In the genomic region with DNA sequence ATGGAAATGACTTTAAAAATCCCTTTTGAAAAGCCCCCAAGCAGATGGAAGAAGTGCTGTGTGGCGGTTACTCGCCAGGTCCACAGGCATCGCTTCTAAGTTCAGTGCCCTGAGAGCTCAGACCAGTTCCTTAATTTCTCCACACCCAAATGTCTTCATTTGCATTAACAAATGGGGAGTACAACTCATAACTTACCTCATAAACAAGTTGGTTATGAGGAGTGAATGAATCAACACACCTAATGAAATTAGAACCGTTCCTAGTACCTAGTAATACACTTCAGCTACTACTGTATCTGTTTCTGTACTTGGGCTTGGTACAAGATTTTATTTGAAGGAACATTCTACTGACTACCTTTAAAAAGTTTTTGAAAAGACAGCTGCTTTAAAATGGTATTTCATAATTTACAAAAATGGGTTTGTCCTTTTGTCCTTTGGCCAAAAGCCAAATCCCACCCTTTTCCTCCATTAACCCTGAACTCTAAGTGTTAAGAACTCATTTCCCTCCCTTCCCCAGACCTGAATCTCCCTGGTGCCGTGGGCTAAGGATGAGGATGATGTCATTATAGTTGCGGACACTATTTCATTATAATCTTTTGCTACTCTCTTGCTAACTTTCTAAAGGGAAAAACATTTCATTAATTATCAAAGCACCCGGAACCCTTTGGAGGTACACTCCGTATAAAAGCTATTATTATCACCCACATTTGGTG, we compare ENCODE assay signal across 11 cellular contexts.
DNase-seq lines count a peak whose midpoint lies in the region; ATAC-seq and TF ChIP-seq lines count a peak whose summit lies in the region.
"Had no signal": no experiment of that assay in that cellular context is flagged by ENCODE, and none has a peak within 500 bp of the region (broad histone marks: within the 10 kb centered on the region; RNA-seq: fewer than 3 reads in every experiment).

No MANE protein-coding gene starts in this region.

- TF ChIP-seq CTCF in GM23338 (conservative IDR thresholded peaks at IDR 0.05; ENCODE audit: low read depth in 2 of 2) (no peak), coronary artery (IDR thresholded peaks at IDR 0.05) (no peak), left lung (IDR thresholded peaks at IDR 0.05) (no peak)

- H3K9me2 ChIP-seq in GM23338 (ENCODE audit: insufficient read depth), result no peaks in the 10 kb centered on the region

- H3K9me3 Mint-ChIP-seq in GM23338, result peaks cover 4% of the 10 kb centered on the region; the same call in 2 of the 3 replicates
- H3K9me3 Mint-ChIP-seq in stimulated activated effector memory CD8-positive, alpha-beta T cell treated with anti-CD3 and anti-CD28 coated beads, Interleukin-12 subunit alpha, Interleukin-12 subunit beta, amount 100 ng/mL, for 72 hours, result no peaks in the 10 kb centered on the region

- no peak overlapping the region for H3K4me3 Mint-ChIP-seq in GM23338
- no peak overlapping the region for H3K4me3 Mint-ChIP-seq in stimulated activated effector memory CD8-positive, alpha-beta T cell treated with anti-CD3 and anti-CD28 coated beads, Interleukin-12 subunit alpha, Interleukin-12 subunit beta, amount 100 ng/mL, for 72 hours

- no peak for ATAC-seq in GM23338
- ATAC-seq in left lung, result peak; percentile 29
- ATAC-seq in GM18858 (IDR thresholded peaks at IDR 0.05; ENCODE audit: unreplicated experiment), result no peak
- no peak for ATAC-seq in stimulated activated effector memory CD8-positive, alpha-beta T cell treated with anti-CD3 and anti-CD28 coated beads, Interleukin-12 subunit alpha, Interleukin-12 subunit beta, amount 100 ng/mL, for 72 hours

- H3K4me2 ChIP-seq in GM23338 (peak overlapping the region; percentile 65), skeletal muscle satellite cell (ENCODE audit: low read length) (peak overlapping the region; percentile 69)

- H3K36me3 ChIP-seq in GM23338 (ENCODE audit: insufficient read depth) (no peaks in the 10 kb centered on the region), left lung (no peaks in the 10 kb centered on the region), skeletal muscle satellite cell (ENCODE audit: insufficient read depth, low read length) (no peaks in the 10 kb centered on the region)
- H3K36me3 ChIP-seq: BE2C had no signal

- peak overlapping the region; percentile 80 for H3K9ac ChIP-seq in skeletal muscle satellite cell (ENCODE audit: low read depth, low read length)

- intact Hi-C loops in left lung (cut with DNase I), result no loop called here

- no peaks in the 10 kb centered on the region for H3F3A ChIP-seq in GM23338 (replicated peaks; ENCODE audit: low read depth)

- H3K36me3 Mint-ChIP-seq in GM23338 (ENCODE audit: low read depth), result no peaks in the 10 kb centered on the region; the same call in 2 of the 3 replicates
- no peaks in the 10 kb centered on the region for H3K36me3 Mint-ChIP-seq in stimulated activated effector memory CD8-positive, alpha-beta T cell treated with anti-CD3 and anti-CD28 coated beads, Interleukin-12 subunit alpha, Interleukin-12 subunit beta, amount 100 ng/mL, for 72 hours

- peak; percentile 6 for DNase-seq in GM23338 (ENCODE audit: low spot score)
- DNase-seq in coronary artery (ENCODE audit: low spot score), result no peak
- no peak for DNase-seq in left lung
- DNase-seq in glomerular visceral epithelial cell (ENCODE audit: extremely low spot score), result no peak
- no peak for DNase-seq in stimulated activated effector memory CD8-positive, alpha-beta T cell treated with anti-CD3 and anti-CD28 coated beads, Interleukin-12 subunit alpha, Interleukin-12 subunit beta, amount 100 ng/mL, for 72 hours (ENCODE audit: low spot score in 2 of 2)
- no peak for DNase-seq in CD1c-positive myeloid dendritic cell (ENCODE audit: extremely low spot score)
- DNase-seq: activated T-cell treated with anti-CD3 and anti-CD28 coated beads for 4 hours, BE2C, NCI-H2171 had no signal

- no peak overlapping the region for H3K27ac Mint-ChIP-seq in GM23338
- H3K27ac Mint-ChIP-seq in stimulated activated effector memory CD8-positive, alpha-beta T cell treated with anti-CD3 and anti-CD28 coated beads, Interleukin-12 subunit alpha, Interleukin-12 subunit beta, amount 100 ng/mL, for 72 hours, result no peak overlapping the region

- no peak overlapping the region for H2AFZ ChIP-seq in GM23338

- H3K9me3 ChIP-seq in left lung (no peaks in the 10 kb centered on the region), skeletal muscle satellite cell (replicated peaks; ENCODE audit: low read length) (no peaks in the 10 kb centered on the region)
- H3K9me3 ChIP-seq: BE2C had no signal

- H3K27ac ChIP-seq in GM23338 (ENCODE audit: low read depth), result peak overlapping the region; percentile 68
- H3K27ac ChIP-seq in coronary artery, result peak overlapping the region; percentile 81 to 89
- peak overlapping the region; percentile 75 to 92 for H3K27ac ChIP-seq in left lung

- no peaks in the 10 kb centered on the region for H4K20me1 ChIP-seq in GM23338 (replicated peaks; ENCODE audit: insufficient read depth)

- H3K27me3 ChIP-seq in GM23338 (ENCODE audit: insufficient read depth) (no peaks in the 10 kb centered on the region), left lung (no peaks in the 10 kb centered on the region), skeletal muscle satellite cell (ENCODE audit: control insufficient read depth, insufficient read depth, low read length) (no peaks in the 10 kb centered on the region)
- H3K27me3 ChIP-seq: BE2C had no signal

- peaks cover 52% of the 10 kb centered on the region for H3K4me1 Mint-ChIP-seq in GM23338
- H3K4me1 Mint-ChIP-seq in stimulated activated effector memory CD8-positive, alpha-beta T cell treated with anti-CD3 and anti-CD28 coated beads, Interleukin-12 subunit alpha, Interleukin-12 subunit beta, amount 100 ng/mL, for 72 hours, result no peaks in the 10 kb centered on the region

- no peaks in the 10 kb centered on the region for H3K79me2 ChIP-seq in GM23338 (replicated peaks; ENCODE audit: insufficient read depth)

- H3K4me1 ChIP-seq in GM23338 (ENCODE audit: insufficient read depth), result peaks cover 36% of the 10 kb centered on the region
- H3K4me1 ChIP-seq in left lung, result peaks cover 13 to 22% of the 10 kb centered on the region in 2 donors
- peaks cover 67% of the 10 kb centered on the region for H3K4me1 ChIP-seq in skeletal muscle satellite cell (ENCODE audit: control insufficient read depth, insufficient read depth, low read length)
- H3K4me1 ChIP-seq: BE2C had no signal

- H3K4me3 ChIP-seq in GM23338, result no peak overlapping the region
- peak overlapping the region; percentile 53 for H3K4me3 ChIP-seq in coronary artery
- H3K4me3 ChIP-seq in left lung, result peak overlapping the region in 1 of 2 donors; percentile 1
- no peak overlapping the region for H3K4me3 ChIP-seq in skeletal muscle satellite cell (ENCODE audit: low read length)

- H3K27me3 Mint-ChIP-seq in GM23338 (ENCODE audit: insufficient read depth, low read depth, poor library complexity), result peaks cover 11% of the 10 kb centered on the region

TF ChIP-seq in GM23338, 12 proteins besides CTCF, POLR2A, EP300 and RAD21 (continues in another document):
- TF ChIP-seq, protein P1, sequence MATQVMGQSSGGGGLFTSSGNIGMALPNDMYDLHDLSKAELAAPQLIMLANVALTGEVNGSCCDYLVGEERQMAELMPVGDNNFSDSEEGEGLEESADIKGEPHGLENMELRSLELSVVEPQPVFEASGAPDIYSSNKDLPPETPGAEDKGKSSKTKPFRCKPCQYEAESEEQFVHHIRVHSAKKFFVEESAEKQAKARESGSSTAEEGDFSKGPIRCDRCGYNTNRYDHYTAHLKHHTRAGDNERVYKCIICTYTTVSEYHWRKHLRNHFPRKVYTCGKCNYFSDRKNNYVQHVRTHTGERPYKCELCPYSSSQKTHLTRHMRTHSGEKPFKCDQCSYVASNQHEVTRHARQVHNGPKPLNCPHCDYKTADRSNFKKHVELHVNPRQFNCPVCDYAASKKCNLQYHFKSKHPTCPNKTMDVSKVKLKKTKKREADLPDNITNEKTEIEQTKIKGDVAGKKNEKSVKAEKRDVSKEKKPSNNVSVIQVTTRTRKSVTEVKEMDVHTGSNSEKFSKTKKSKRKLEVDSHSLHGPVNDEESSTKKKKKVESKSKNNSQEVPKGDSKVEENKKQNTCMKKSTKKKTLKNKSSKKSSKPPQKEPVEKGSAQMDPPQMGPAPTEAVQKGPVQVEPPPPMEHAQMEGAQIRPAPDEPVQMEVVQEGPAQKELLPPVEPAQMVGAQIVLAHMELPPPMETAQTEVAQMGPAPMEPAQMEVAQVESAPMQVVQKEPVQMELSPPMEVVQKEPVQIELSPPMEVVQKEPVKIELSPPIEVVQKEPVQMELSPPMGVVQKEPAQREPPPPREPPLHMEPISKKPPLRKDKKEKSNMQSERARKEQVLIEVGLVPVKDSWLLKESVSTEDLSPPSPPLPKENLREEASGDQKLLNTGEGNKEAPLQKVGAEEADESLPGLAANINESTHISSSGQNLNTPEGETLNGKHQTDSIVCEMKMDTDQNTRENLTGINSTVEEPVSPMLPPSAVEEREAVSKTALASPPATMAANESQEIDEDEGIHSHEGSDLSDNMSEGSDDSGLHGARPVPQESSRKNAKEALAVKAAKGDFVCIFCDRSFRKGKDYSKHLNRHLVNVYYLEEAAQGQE (IDR thresholded peaks at IDR 0.05; ENCODE audit: unreplicated experiment), result no peak
- TF ChIP-seq ZNF114 (CRISPR knock-in tag; IDR thresholded peaks at IDR 0.05) (no peak), EZH2phosphoT487 (IDR thresholded peaks at IDR 0.05; ENCODE audit: unreplicated experiment) (no peak), STAT1 (IDR thresholded peaks at IDR 0.05; ENCODE audit: unreplicated experiment) (no peak), JUNB (IDR thresholded peaks at IDR 0.05; ENCODE audit: unreplicated experiment) (no peak), POLR2AphosphoS5 (IDR thresholded peaks at IDR 0.05; ENCODE audit: low read depth) (no peak), CREB1 (CRISPR knock-in tag; IDR thresholded peaks at IDR 0.05; ENCODE audit: low read depth) (no peak), EZH2 (IDR thresholded peaks at IDR 0.05; ENCODE audit: low read depth, unreplicated experiment) (no peak), NANOG (IDR thresholded peaks at IDR 0.05; ENCODE audit: borderline replicate concordance) (no peak)
- TF ChIP-seq, protein P2, sequence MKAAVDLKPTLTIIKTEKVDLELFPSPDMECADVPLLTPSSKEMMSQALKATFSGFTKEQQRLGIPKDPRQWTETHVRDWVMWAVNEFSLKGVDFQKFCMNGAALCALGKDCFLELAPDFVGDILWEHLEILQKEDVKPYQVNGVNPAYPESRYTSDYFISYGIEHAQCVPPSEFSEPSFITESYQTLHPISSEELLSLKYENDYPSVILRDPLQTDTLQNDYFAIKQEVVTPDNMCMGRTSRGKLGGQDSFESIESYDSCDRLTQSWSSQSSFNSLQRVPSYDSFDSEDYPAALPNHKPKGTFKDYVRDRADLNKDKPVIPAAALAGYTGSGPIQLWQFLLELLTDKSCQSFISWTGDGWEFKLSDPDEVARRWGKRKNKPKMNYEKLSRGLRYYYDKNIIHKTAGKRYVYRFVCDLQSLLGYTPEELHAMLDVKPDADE (IDR thresholded peaks at IDR 0.05), result no peak
